2 cellular contexts compared by ENCODE assay signal in genomic region chr18:78199002-78199401, GRCh38.
A peak's percentile ranks its signal among the peaks of the same experiment; 100 is the strongest.
TF ChIP-seq lines count a peak whose summit lies in the region.

No MANE protein-coding gene starts in this region.

TF ChIP-seq in HepG2, 621 proteins besides CTCF, POLR2A, EP300 and RAD21 (continued from another document):
- TF ChIP-seq USF2 (IDR thresholded peaks at IDR 0.05; ENCODE audit: low read depth, low read length): peak; percentile 45
- TF ChIP-seq USF2 (CRISPR knock-in tag; IDR thresholded peaks at IDR 0.05; ENCODE audit: borderline replicate concordance): no peak
- no peak for TF ChIP-seq ZNF720 (CRISPR knock-in tag; IDR thresholded peaks at IDR 0.05)
- no peak for TF ChIP-seq NAIF1 (CRISPR knock-in tag; IDR thresholded peaks at IDR 0.05; ENCODE audit: borderline replicate concordance)
- peak; percentile 82; the same call in 1 of the 2 replicates for TF ChIP-seq RAD51 (IDR thresholded peaks at IDR 0.05; ENCODE audit: borderline replicate concordance)

TF ChIP-seq in K562, 482 proteins besides CTCF, POLR2A, EP300 and RAD21 (continued from another document):
- TF ChIP-seq NR3C1 (CRISPR knock-in tag; IDR thresholded peaks at IDR 0.05) (no peak), TARDBP (IDR thresholded peaks at IDR 0.05) (no peak), ZNF24 (IDR thresholded peaks at IDR 0.05) (no peak)
